Comparison of ENCODE assay signal across 21 cellular contexts in genomic region chr11:4190098-4190497, GRCh38.
DNase-seq lines count a peak whose midpoint lies in the region; ATAC-seq and TF ChIP-seq lines count a peak whose summit lies in the region.
"Had no signal": no experiment of that assay in that cellular context is flagged by ENCODE, and none has a peak within 500 bp of the region (broad histone marks: within the 10 kb centered on the region; RNA-seq: fewer than 3 reads in every experiment).

No MANE protein-coding gene starts in this region.

- H3K4ac ChIP-seq in neuronal stem cell (ENCODE audit: low read length): no peak overlapping the region

- TF ChIP-seq POLR2A in gastrocnemius medialis (IDR thresholded peaks at IDR 0.05): no peak

- no peak overlapping the region for H2AFZ ChIP-seq in neuronal stem cell (ENCODE audit: low read length)
- H2AFZ ChIP-seq: GM23338 had no signal

- no peaks in the 10 kb centered on the region for H3K9me3 Mint-ChIP-seq in activated CD4-positive, alpha-beta T cell treated with anti-CD3 and anti-CD28 coated beads, Interleukin-2, amount 10 ng/mL, durations not matched to agents 24 days and 14 days
- H3K9me3 Mint-ChIP-seq in glutamatergic neuron (ENCODE audit: unreplicated experiment): peaks cover 4% of the 10 kb centered on the region
- H3K9me3 Mint-ChIP-seq: CD4-positive, alpha-beta T cell; CD8-positive, alpha-beta memory T cell; GM23338; H9 had no signal

- peak overlapping the region; percentile 16 for H2BK15ac ChIP-seq in neuronal stem cell (ENCODE audit: low read length)

- intact Hi-C loops in activated CD4-positive, alpha-beta T cell treated with anti-CD3 and anti-CD28 coated beads, Interleukin-2, amount 10 ng/mL, durations not matched to agents 24 days and 14 days (cut with micrococcal nuclease): no loop called here
- intact Hi-C loops in gastrocnemius medialis (cut with DNase I; ENCODE audit: low total_unique reads): no loop called here

- no peak overlapping the region for H3K18ac ChIP-seq in neuronal stem cell (ENCODE audit: low read length)

- H3K9ac ChIP-seq in neuronal stem cell (ENCODE audit: low read depth, low read length, poor library complexity): no peak overlapping the region
- H3K9ac ChIP-seq: BLaER1 had no signal

- no peak overlapping the region for H3K4me2 ChIP-seq in neuronal stem cell (ENCODE audit: insufficient read depth, low read length, poor library complexity, severe bottlenecking)
- H3K4me2 ChIP-seq: BLaER1, GM23338 had no signal

- H3K27ac ChIP-seq in neuronal stem cell (replicated peaks; ENCODE audit: low read length) (no peak overlapping the region), gastrocnemius medialis (peak overlapping the region in 2 of 4 donors; percentile 40 to 72)
- H3K27ac ChIP-seq: 22Rv1, BLaER1 had no signal

- peaks cover 8% of the 10 kb centered on the region for H3K4me1 Mint-ChIP-seq in activated CD4-positive, alpha-beta T cell treated with anti-CD3 and anti-CD28 coated beads, Interleukin-2, amount 10 ng/mL, durations not matched to agents 24 days and 14 days
- H3K4me1 Mint-ChIP-seq in glutamatergic neuron (ENCODE audit: low read depth, unreplicated experiment): peaks cover 2% of the 10 kb centered on the region
- H3K4me1 Mint-ChIP-seq: GM23338 had no signal

- ATAC-seq in gastrocnemius medialis: peak; percentile 33 to 76
- ATAC-seq: GM12878, GM23338, HCT116 had no signal

- no peak overlapping the region for H2BK5ac ChIP-seq in neuronal stem cell (ENCODE audit: low read length)

- H3K4me3 ChIP-seq in neuronal stem cell (ENCODE audit: low read length in 2 of 2): no peak overlapping the region
- no peak overlapping the region for H3K4me3 ChIP-seq in gastrocnemius medialis
- H3K4me3 ChIP-seq: BLaER1, GM12878, GM23338 had no signal

- no peaks in the 10 kb centered on the region for H3K36me3 ChIP-seq in neuronal stem cell (replicated peaks in 1 of 2; ENCODE audit: control insufficient read depth in 2 of 2, insufficient read depth in 2 of 2, low read length in 2 of 2)
- H3K36me3 ChIP-seq in gastrocnemius medialis: no peaks in the 10 kb centered on the region
- H3K36me3 ChIP-seq: BLaER1 had no signal

- TF ChIP-seq CTCF in gastrocnemius medialis (IDR thresholded peaks at IDR 0.05 in 4 of 5, conservative IDR thresholded peaks at IDR 0.05 in 1 of 5) (no peak), glutamatergic neuron (IDR thresholded peaks at IDR 0.05; ENCODE audit: partially characterized antibody, unreplicated experiment) (no peak)

- H4K8ac ChIP-seq in neuronal stem cell (ENCODE audit: low read depth, low read length): no peak overlapping the region

- no peak overlapping the region for H4K91ac ChIP-seq in neuronal stem cell (ENCODE audit: low read depth, low read length, poor library complexity)

- H3K27me3 ChIP-seq in neuronal stem cell (ENCODE audit: control insufficient read depth in 3 of 3, insufficient read depth in 3 of 3, low read depth in 1 of 3, low read length in 3 of 3) (peaks cover 0 to 48% (median 2%) of the 10 kb centered on the region in 3 experiments), gastrocnemius medialis (no peaks in the 10 kb centered on the region)
- H3K27me3 ChIP-seq: BLaER1 had no signal

- H3K36me3 Mint-ChIP-seq in activated CD4-positive, alpha-beta T cell treated with anti-CD3 and anti-CD28 coated beads, Interleukin-2, amount 10 ng/mL, durations not matched to agents 24 days and 14 days (ENCODE audit: low read depth): no peaks in the 10 kb centered on the region
- H3K36me3 Mint-ChIP-seq in glutamatergic neuron (ENCODE audit: unreplicated experiment): no peaks in the 10 kb centered on the region
- H3K36me3 Mint-ChIP-seq: CD8-positive, alpha-beta memory T cell had no signal

- DNase-seq in activated CD4-positive, alpha-beta T cell treated with anti-CD3 and anti-CD28 coated beads, Interleukin-2, amount 10 ng/mL, durations not matched to agents 24 days and 14 days: peak; percentile 50
- no peak for DNase-seq in activated CD4-positive, alpha-beta T cell treated with anti-CD3 and anti-CD28 coated beads, Interleukin-2, amount 50 U/mL, for 1 hour
- DNase-seq in CD1c-positive myeloid dendritic cell (ENCODE audit: extremely low spot score): peak; percentile 12
- no peak for DNase-seq in neuronal stem cell (ENCODE audit: low spot score)
- DNase-seq in gastrocnemius medialis: peak in 1 of 2 donors; percentile 32
- DNase-seq in glutamatergic neuron: no peak
- no peak for DNase-seq in stimulated activated CD4-positive, alpha-beta T cell treated with anti-CD3 and anti-CD28 coated beads, Interleukin-2, amount 100 ng/mL, for 48 hours
- no peak for DNase-seq in NCI-H774 (lab: John Stamatoyannopoulos, UW)
- DNase-seq: CD4-positive, alpha-beta T cell; CD8-positive, alpha-beta memory T cell; DMS 273 treated with DMSO at 0.1 percent for 48 hours; DMS79; EL; GDM1; H9 had no signal

- WGBS in neuronal stem cell (ENCODE audit: extremely low coverage in 2 of 2, insufficient read length in 2 of 2, insufficient replicate concordance in 1 of 2), 2 donors: no CpG with 5 or more reads among the region's 2 CpGs

- no peak overlapping the region for H3K23ac ChIP-seq in neuronal stem cell (ENCODE audit: low read depth, low read length, poor library complexity)

- in situ Hi-C loops in gastrocnemius medialis (cut with MboI; ENCODE audit: low sequenced_read_pairs in 4 of 4): no loop called here

- H3K14ac ChIP-seq in neuronal stem cell (ENCODE audit: low read length): no peak overlapping the region

- H3K27ac Mint-ChIP-seq in activated CD4-positive, alpha-beta T cell treated with anti-CD3 and anti-CD28 coated beads, Interleukin-2, amount 10 ng/mL, durations not matched to agents 24 days and 14 days: no peak overlapping the region
- H3K27ac Mint-ChIP-seq in glutamatergic neuron (ENCODE audit: unreplicated experiment): no peak overlapping the region
- H3K27ac Mint-ChIP-seq: B cell; CD4-positive, alpha-beta T cell; GM23338 had no signal

- H3K4me3 Mint-ChIP-seq in activated CD4-positive, alpha-beta T cell treated with anti-CD3 and anti-CD28 coated beads, Interleukin-2, amount 10 ng/mL, durations not matched to agents 24 days and 14 days: no peak overlapping the region
- H3K4me3 Mint-ChIP-seq in glutamatergic neuron (ENCODE audit: unreplicated experiment): no peak overlapping the region
- H3K4me3 Mint-ChIP-seq: B cell; CD4-positive, alpha-beta T cell; CD8-positive, alpha-beta memory T cell; GM23338; H9 had no signal

- H3K27me3 Mint-ChIP-seq in activated CD4-positive, alpha-beta T cell treated with anti-CD3 and anti-CD28 coated beads, Interleukin-2, amount 10 ng/mL, durations not matched to agents 24 days and 14 days: peaks cover 9% of the 10 kb centered on the region
- H3K27me3 Mint-ChIP-seq in glutamatergic neuron (ENCODE audit: unreplicated experiment): peaks cover 3% of the 10 kb centered on the region
- H3K27me3 Mint-ChIP-seq: CD4-positive, alpha-beta T cell had no signal

- no peak overlapping the region for H2BK12ac ChIP-seq in neuronal stem cell (ENCODE audit: low read length)

- H3K9me3 ChIP-seq in neuronal stem cell (replicated peaks in 1 of 2; ENCODE audit: control insufficient read depth in 2 of 2, insufficient read depth in 1 of 2, low read depth in 1 of 2, low read length in 2 of 2) (peaks cover 0 to 2% of the 10 kb centered on the region in 2 donors), gastrocnemius medialis (no peaks in the 10 kb centered on the region)
- H3K9me3 ChIP-seq: BLaER1 had no signal

- H2AK5ac ChIP-seq in neuronal stem cell (ENCODE audit: low read depth, low read length): no peak overlapping the region

- H3K4me1 ChIP-seq in neuronal stem cell (ENCODE audit: control insufficient read depth in 2 of 2, insufficient read depth in 1 of 2, low read depth in 1 of 2, low read length in 2 of 2) (peaks cover 0 to 2% of the 10 kb centered on the region in 2 donors), gastrocnemius medialis (peaks cover 0 to 13% of the 10 kb centered on the region in 2 donors)

- no peaks in the 10 kb centered on the region for H3K79me1 ChIP-seq in neuronal stem cell (ENCODE audit: low read depth, low read length)

- H2BK120ac ChIP-seq in neuronal stem cell (ENCODE audit: low read depth, low read length): no peak overlapping the region

Comparison
In these comparisons a context has a peak if more than half of its experiments do, and no peak if none do; other contexts are left out.
1. DNase-seq: peak in activated CD4-positive, alpha-beta T cell treated with anti-CD3 and anti-CD28 coated beads, Interleukin-2, amount 10 ng/mL, durations not matched to agents 24 days and 14 days (single experiment) and CD1c-positive myeloid dendritic cell (single experiment); none in activated CD4-positive, alpha-beta T cell treated with anti-CD3 and anti-CD28 coated beads, Interleukin-2, amount 50 U/mL, for 1 hour (single experiment), neuronal stem cell (single experiment), glutamatergic neuron (single experiment), stimulated activated CD4-positive, alpha-beta T cell treated with anti-CD3 and anti-CD28 coated beads, Interleukin-2, amount 100 ng/mL, for 48 hours (0 of 2) and NCI-H774 (single experiment).